In the genomic region with DNA sequence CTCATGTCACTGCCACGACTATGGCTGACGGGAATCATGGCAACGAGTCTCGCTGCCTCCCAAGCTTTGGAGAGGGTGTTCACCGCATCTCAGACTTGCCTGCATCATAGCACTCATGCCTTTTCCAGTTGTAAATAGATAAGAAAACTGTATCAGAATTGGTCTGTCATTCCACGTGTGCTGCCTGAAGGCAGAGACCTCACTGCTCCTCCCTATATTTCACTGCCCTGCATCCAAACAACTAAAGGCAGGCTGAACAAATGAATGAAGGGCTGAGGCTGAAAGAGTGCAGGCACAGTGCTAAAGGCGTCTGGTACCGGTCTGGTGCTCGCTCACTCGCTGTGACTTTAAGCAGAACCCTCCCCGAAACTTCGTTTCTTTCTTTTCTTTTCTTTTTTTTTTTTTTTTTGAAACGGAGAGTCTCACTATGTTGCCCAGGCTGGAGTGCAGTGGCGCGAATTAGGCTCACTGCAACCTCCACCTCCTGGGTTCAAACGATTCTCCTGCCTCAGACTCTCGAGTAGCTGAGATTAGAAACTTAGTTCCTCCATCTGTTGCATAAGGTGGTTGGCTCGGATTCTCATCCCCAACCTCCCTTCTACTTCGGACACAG, we compare ENCODE assay signal across 7 cellular contexts. TPM values are rescaled to one million over a fixed set of nuclear protein-coding genes. Genes with fewer than 3 reads are reported as not detected.
A peak's percentile ranks its signal among the peaks of the same experiment; 100 is the strongest.
DNase-seq lines count a peak whose midpoint lies in the region; ATAC-seq and TF ChIP-seq lines count a peak whose summit lies in the region.

No MANE protein-coding gene starts in this region.

- H3K27ac ChIP-seq in right lobe of liver (peak overlapping the region; percentile 51 to 66 (median 56)), urinary bladder (ENCODE audit: low read depth) (no peak overlapping the region)

- no peak for TF ChIP-seq POLR2A in right lobe of liver (IDR thresholded peaks at IDR 0.05)

- no peak for TF ChIP-seq CTCF in right lobe of liver (IDR thresholded peaks at IDR 0.05)

- H3K4me3 ChIP-seq in right lobe of liver (peak overlapping the region; percentile 85 to 91 (median 87)), urinary bladder (ENCODE audit: low read depth, low read length) (peak overlapping the region; percentile 49)

- 0% methylated on average over 17 of the region's 19 CpGs for WGBS in right lobe of liver (ENCODE audit: insufficient coverage, low coverage, low lambda C conversion rate, missing lambda C conversion rate)
- WGBS in urinary bladder, result 6% methylated on average over 19 of the region's 19 CpGs

- intact Hi-C loops in right lobe of liver (cut with DNase I), result no loop called here

- H3K9me3 ChIP-seq in right lobe of liver, result no peaks in the 10 kb centered on the region

- peak; percentile 4 for ATAC-seq in GM18867 (IDR thresholded peaks at IDR 0.05; ENCODE audit: unreplicated experiment)
- peak; percentile 40 for ATAC-seq in HG03175 (IDR thresholded peaks at IDR 0.05; ENCODE audit: unreplicated experiment)
- peak; percentile 2 to 74 (median 34) for ATAC-seq in right lobe of liver

- peaks cover 0 to 4% (median 0%) of the 10 kb centered on the region in 4 donors for H3K36me3 ChIP-seq in right lobe of liver
- no peaks in the 10 kb centered on the region for H3K36me3 ChIP-seq in urinary bladder (ENCODE audit: insufficient read depth)

- H3K4me1 ChIP-seq in right lobe of liver, result peaks cover 0 to 10% (median 4%) of the 10 kb centered on the region in 4 donors
- H3K4me1 ChIP-seq in urinary bladder (ENCODE audit: insufficient read depth), result no peaks in the 10 kb centered on the region

- DNase-seq in astrocyte of the hippocampus (ENCODE audit: low read depth, low spot score) (peak; percentile 8), right lobe of liver (no peak), NCI-H1436 (lab: John Stamatoyannopoulos, UW) (no peak)
- DNase-seq in effector CD4-positive, alpha-beta T cell, result no peak

- H3K27me3 ChIP-seq in right lobe of liver, result no peaks in the 10 kb centered on the region

RNA-seq across cellular contexts. Expression of gene EIF2B3, which starts 0.5 kb away (rescaled TPM):
- total RNA-seq in right lobe of liver, result 10 to 100 TPM; 12.0 to 29.1 (median 17.2) TPM
- total RNA-seq in urinary bladder, result 27.8 TPM
- 23.2 TPM for polyA plus RNA-seq in urinary bladder

RNA-seq across cellular contexts. Expression of gene HECTD3, which starts 25.3 kb away (rescaled TPM):
- total RNA-seq in right lobe of liver (10 to 100 TPM; 26.8 to 38.2 (median 29.1) TPM), urinary bladder (9.4 TPM)
- 37.2 TPM for polyA plus RNA-seq in urinary bladder

RNA-seq across cellular contexts. Expression of gene UROD, which starts 26.2 kb away (rescaled TPM):
- total RNA-seq in right lobe of liver, result 10 to 100 TPM; 57.8 to 92.8 (median 71.2) TPM
- 75.4 TPM for total RNA-seq in urinary bladder
- polyA plus RNA-seq in urinary bladder, result 97.6 TPM
